18 cellular contexts compared by ENCODE assay signal in the genomic region with DNA sequence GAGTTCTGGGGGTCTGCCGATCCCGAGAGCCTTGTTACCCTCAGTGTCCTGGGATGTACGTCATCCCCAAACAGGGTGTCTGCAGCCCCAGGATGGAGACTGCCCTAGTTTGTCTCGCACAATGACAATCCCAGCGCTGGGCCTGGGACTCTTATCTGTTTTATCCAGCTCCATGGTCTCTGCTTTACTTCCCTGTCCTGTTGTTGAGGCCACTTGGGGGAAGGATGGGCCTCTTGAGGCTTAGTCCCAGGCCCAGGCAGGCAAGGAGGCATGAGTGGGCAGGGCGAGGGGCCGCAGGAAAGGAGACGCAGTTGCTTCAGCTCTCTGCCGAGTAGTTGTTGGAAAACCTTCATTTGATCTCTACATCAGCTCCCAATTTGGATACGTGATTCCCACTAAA. TPM values are rescaled to one million over a fixed set of nuclear protein-coding genes. Genes with fewer than 3 reads are reported as not detected.
A peak's percentile ranks its signal among the peaks of the same experiment; 100 is the strongest.
DNase-seq lines count a peak whose midpoint lies in the region; FAIRE-seq and TF ChIP-seq lines count a peak whose summit lies in the region.
"Had no signal": no experiment of that assay in that cellular context is flagged by ENCODE, and none has a peak within 500 bp of the region (broad histone marks: within the 10 kb centered on the region; RNA-seq: fewer than 3 reads in every experiment).

No MANE protein-coding gene starts in this region.

- H2AFZ ChIP-seq in ACC112 (ENCODE audit: low read length, unreplicated experiment): no peak overlapping the region
- no peak overlapping the region for H2AFZ ChIP-seq in H9 (ENCODE audit: low read length)
- H2AFZ ChIP-seq in osteoblast (ENCODE audit: low read length): no peak overlapping the region

- no peak overlapping the region for H3K4ac ChIP-seq in H9 (ENCODE audit: low read depth, low read length)

- peaks cover 13% of the 10 kb centered on the region; the same call in 1 of the 2 replicates for H3K36me3 ChIP-seq in ACC112 (ENCODE audit: insufficient read depth, low read length)
- H3K36me3 ChIP-seq in osteoblast (ENCODE audit: insufficient read depth, low read length): peaks cover 72% of the 10 kb centered on the region
- no peaks in the 10 kb centered on the region for H3K36me3 ChIP-seq in colonic mucosa
- H3K36me3 ChIP-seq: pancreas, SJCRH30 had no signal

- no peaks in the 10 kb centered on the region for H3K23me2 ChIP-seq in H9 (ENCODE audit: insufficient read length, low read depth, low read length, poor library complexity, severe bottlenecking)

- H2AK5ac ChIP-seq in H9 (ENCODE audit: insufficient read length, low read length): no peak overlapping the region

- no peaks in the 10 kb centered on the region for H3K9me3 Mint-ChIP-seq in H9
- H3K9me3 Mint-ChIP-seq in chondrocyte (ENCODE audit: low read depth): no peaks in the 10 kb centered on the region

- no peak overlapping the region for H2BK15ac ChIP-seq in H9 (ENCODE audit: low read depth, low read length)

- H3K4me1 ChIP-seq in ACC112 (ENCODE audit: control insufficient read depth, insufficient read depth, low read length, unreplicated experiment) (peaks cover 52% of the 10 kb centered on the region), H9 (ENCODE audit: insufficient read depth, low read length) (no peaks in the 10 kb centered on the region), osteoblast (ENCODE audit: insufficient read depth, low read length) (peaks cover 70% of the 10 kb centered on the region), colonic mucosa (no peaks in the 10 kb centered on the region)

- no CpG with 5 or more reads among the region's 10 CpGs for WGBS in H9 (ENCODE audit: extremely low coverage, insufficient read length, low lambda C conversion rate)

- H3K4me2 ChIP-seq in H9 (ENCODE audit: insufficient read depth, insufficient read length, low read length) (no peak overlapping the region), osteoblast (ENCODE audit: insufficient read depth, low read length) (peak overlapping the region; percentile 37)
- H3K4me2 ChIP-seq: KMS-11 had no signal

- no peak overlapping the region for H3K18ac ChIP-seq in H9 (ENCODE audit: insufficient read length, low read depth, low read length)

- no peak overlapping the region for H2BK20ac ChIP-seq in H9 (ENCODE audit: low read depth, low read length, poor library complexity, severe bottlenecking)

- no peak overlapping the region for H2BK5ac ChIP-seq in H9 (ENCODE audit: insufficient read length, low read length)

- H3K9me3 ChIP-seq in H9 (ENCODE audit: control insufficient read depth, low read depth, low read length) (no peaks in the 10 kb centered on the region), osteoblast (ENCODE audit: low read depth, low read length) (no peaks in the 10 kb centered on the region), colonic mucosa (no peaks in the 10 kb centered on the region)
- H3K9me3 ChIP-seq: pancreas, SJCRH30 had no signal

- H3K27ac ChIP-seq in ACC112 (ENCODE audit: low read depth, low read length): peak overlapping the region; percentile 68
- no peak overlapping the region for H3K27ac ChIP-seq in H9 (ENCODE audit: insufficient read length, low read depth, low read length)
- peak overlapping the region; percentile 85 for H3K27ac ChIP-seq in osteoblast (ENCODE audit: low read depth, low read length)
- H3K27ac ChIP-seq in colonic mucosa: no peak overlapping the region
- H3K27ac ChIP-seq: KMS-11, pancreas, SJCRH30 had no signal

- no peaks in the 10 kb centered on the region for H3K79me1 ChIP-seq in H9 (ENCODE audit: insufficient read depth, low read depth, low read length, poor library complexity, severe bottlenecking)

- H3K36me3 Mint-ChIP-seq in H9 (ENCODE audit: insufficient read depth in 1 of 3, low read depth in 3 of 3) (peaks cover 4 to 28% (median 5%) of the 10 kb centered on the region in 3 experiments; a peak in 6 of 7 replicates), chondrocyte (ENCODE audit: low read depth) (peaks cover 10% of the 10 kb centered on the region)

- H3K9ac ChIP-seq in H9 (ENCODE audit: extremely low read depth, insufficient read length, low read length) (no peak overlapping the region), colonic mucosa (ENCODE audit: low read depth in 2 of 2, low read length in 2 of 2) (no peak overlapping the region)
- H3K9ac ChIP-seq: KMS-11 had no signal

- H3K4me1 Mint-ChIP-seq in H9: peaks cover 38 to 44% of the 10 kb centered on the region in 2 experiments
- peaks cover 53% of the 10 kb centered on the region for H3K4me1 Mint-ChIP-seq in chondrocyte (ENCODE audit: low read depth)

- H3K27me3 Mint-ChIP-seq in H9 (ENCODE audit: low read depth) (no peaks in the 10 kb centered on the region), chondrocyte (ENCODE audit: low read depth) (no peaks in the 10 kb centered on the region)

- H4K5ac ChIP-seq in H9 (ENCODE audit: insufficient read length, low read depth, low read length): no peak overlapping the region

- peak overlapping the region in 2 of 3 experiments; percentile 23 to 50; a peak in 2 of 7 replicates for H3K27ac Mint-ChIP-seq in H9
- peak overlapping the region; percentile 77 for H3K27ac Mint-ChIP-seq in chondrocyte (ENCODE audit: unreplicated experiment)

- TF ChIP-seq CTCF in H9 (conservative IDR thresholded peaks at IDR 0.05) (no peak), chondrocyte (IDR thresholded peaks at IDR 0.05) (no peak), osteoblast (IDR thresholded peaks at IDR 0.05; ENCODE audit: extremely low read depth, low read depth, low read length) (no peak), colonic mucosa (IDR thresholded peaks at IDR 0.05) (no peak), D721Med (IDR thresholded peaks at IDR 0.05; ENCODE audit: insufficient read depth, missing control alignments) (no peak)

- no peak overlapping the region for H3K14ac ChIP-seq in H9 (ENCODE audit: insufficient read depth, low read length)

- H4K20me1 ChIP-seq in H9 (ENCODE audit: control insufficient read depth, insufficient read depth, insufficient read length) (no peaks in the 10 kb centered on the region), osteoblast (ENCODE audit: insufficient read depth, low read length) (peaks cover 42% of the 10 kb centered on the region)

- H3T11ph ChIP-seq in H9 (ENCODE audit: low read length): no peak overlapping the region

- H3K23ac ChIP-seq in H9 (ENCODE audit: insufficient read length, low read depth, low read length): no peak overlapping the region

- H3K27me3 ChIP-seq in ACC112 (ENCODE audit: insufficient read depth, low read length) (no peaks in the 10 kb centered on the region), H9 (ENCODE audit: insufficient read depth, low read length) (no peaks in the 10 kb centered on the region), osteoblast (ENCODE audit: insufficient read depth, low read length) (no peaks in the 10 kb centered on the region), colonic mucosa (no peaks in the 10 kb centered on the region)
- H3K27me3 ChIP-seq: pancreas, SJCRH30 had no signal

- intact Hi-C loops in colonic mucosa (cut with DNase I): no loop called here

- H4K8ac ChIP-seq in H9 (replicated peaks; ENCODE audit: insufficient read length, low read depth, low read length): no peak overlapping the region

- H3K4me3 Mint-ChIP-seq in H9 (no peak overlapping the region), chondrocyte (ENCODE audit: unreplicated experiment) (no peak overlapping the region)

- no peak overlapping the region for H4K91ac ChIP-seq in H9 (ENCODE audit: insufficient read length, low read depth, low read length)

- H3K4me3 ChIP-seq in ACC112 (ENCODE audit: low read depth, low read length) (no peak overlapping the region), osteoblast (ENCODE audit: insufficient read depth, low read length) (no peak overlapping the region), colonic mucosa (no peak overlapping the region)
- H3K4me3 ChIP-seq: lung, pancreas, SJCRH30 had no signal

- H3K56ac ChIP-seq in H9 (ENCODE audit: insufficient read length, low read depth, low read length): no peak overlapping the region

- H2BK12ac ChIP-seq in H9 (ENCODE audit: insufficient read length, low read depth, low read length): no peak overlapping the region

- DNase-seq in H9: no peak
- no peak for DNase-seq in chondrocyte (ENCODE audit: low spot score)
- DNase-seq in osteoblast (ENCODE audit: insufficient read length, low spot score, missing footprints): no peak
- DNase-seq in colonic mucosa: no peak
- no peak for DNase-seq in D721Med (ENCODE audit: insufficient read length, low spot score)
- no peak for DNase-seq in Kasumi-1 (lab: John Stamatoyannopoulos, UW)
- DNase-seq: DMS79, hypothalamus, islet precursor cell, NCI-H1930, SJCRH30, T-helper 9 cell had no signal

- H2BK120ac ChIP-seq in H9 (ENCODE audit: low read depth, low read length, poor library complexity, severe bottlenecking): no peak overlapping the region

- FAIRE-seq in D721Med (lab: Jason Lieb, UNC): no peak
- FAIRE-seq: bronchial epithelial cell, GM12891, pancreas had no signal

- H3K79me2 ChIP-seq in ACC112 (ENCODE audit: control insufficient read depth, insufficient read depth, low read length, unreplicated experiment) (peaks cover 26% of the 10 kb centered on the region), H9 (ENCODE audit: insufficient read depth, low read length) (no peaks in the 10 kb centered on the region), osteoblast (ENCODE audit: insufficient read depth, low read length) (peaks cover 95% of the 10 kb centered on the region)

RNA-seq across cellular contexts. Expression of a gene that starts 17.4 kb away (rescaled TPM):
- total RNA-seq in H9 (2021): 6.0 and 6.8 TPM in 2 replicates
- total RNA-seq in chondrocyte: 5.2 to 29.0 TPM (median 6.6 TPM) in 3 replicates
- 28.9 and 31.8 TPM in 2 replicates for total RNA-seq in osteoblast
- 10 to 100 TPM in 1 of 2 donors, 1 to 10 TPM in 1; 9.4 to 22.0 TPM for total RNA-seq in colonic mucosa

Comparison
In these comparisons a context has a peak if more than half of its experiments do, and no peak if none do; other contexts are left out.
1. H3K27ac ChIP-seq: peak in ACC112 (single experiment) and osteoblast (single experiment); none in H9 (single experiment) and colonic mucosa (single experiment).